In the genomic region with DNA sequence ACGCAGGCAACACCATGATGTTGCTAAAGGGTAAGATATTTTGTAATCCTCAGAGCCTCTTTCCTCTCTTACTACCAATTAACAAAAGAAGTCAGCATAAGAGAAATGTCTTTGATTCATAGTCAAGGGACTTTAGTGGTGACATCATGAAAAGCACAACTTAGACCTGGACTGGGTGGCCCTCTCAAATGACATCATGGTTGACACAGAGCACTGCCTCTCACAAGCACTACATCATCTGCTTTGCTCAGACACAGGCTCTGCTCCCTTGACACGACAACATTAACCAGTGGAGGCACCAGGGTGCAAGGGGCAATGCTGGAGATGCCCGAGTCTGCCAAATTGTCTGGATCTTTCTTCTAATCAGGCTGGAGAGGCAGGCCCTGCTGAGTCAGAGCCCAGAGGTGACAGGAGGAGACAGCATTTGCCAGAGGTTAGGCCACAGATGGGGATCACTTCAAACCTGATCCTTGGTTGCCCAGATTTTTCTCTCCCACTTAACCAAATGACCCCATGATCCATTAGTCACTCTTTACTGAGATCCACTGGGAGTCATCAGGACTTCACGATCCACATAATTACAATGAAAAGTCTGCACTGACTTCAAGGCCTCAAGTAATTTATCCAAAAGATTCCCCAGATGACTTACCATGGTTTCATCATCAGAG, we compare ENCODE assay signal across 25 cellular contexts.
A peak's percentile ranks its signal among the peaks of the same experiment; 100 is the strongest.
DNase-seq lines count a peak whose midpoint lies in the region; ATAC-seq, FAIRE-seq and TF ChIP-seq lines count a peak whose summit lies in the region.
"Had no signal": no experiment of that assay in that cellular context is flagged by ENCODE, and none has a peak within 500 bp of the region (broad histone marks: within the 10 kb centered on the region; RNA-seq: fewer than 3 reads in every experiment).

No MANE protein-coding gene starts in this region.

- H3K27me3 ChIP-seq in GM23248 (replicated peaks; ENCODE audit: insufficient read depth) (no peaks in the 10 kb centered on the region), small intestine (ENCODE audit: control insufficient read depth in 2 of 2, insufficient read depth in 2 of 2, low read length in 2 of 2) (no peaks in the 10 kb centered on the region), PC-9 (ENCODE audit: insufficient read depth, low read depth) (peaks cover 61% of the 10 kb centered on the region)
- H3K27me3 ChIP-seq: BLaER1 treated with 17β-estradiol and CSF1 and Interleukin-3, amounts not matched to agents 10 nM and 100 nM; breast epithelium; left lung; neutrophil; transverse colon had no signal

- ATAC-seq in HG03457 (IDR thresholded peaks at IDR 0.05; ENCODE audit: unreplicated experiment), result no peak
- ATAC-seq: stimulated activated effector memory CD8-positive, alpha-beta T cell treated with anti-CD3 and anti-CD28 coated beads, Interleukin-12 subunit alpha, Interleukin-12 subunit beta, amount 100 ng/mL, for 72 hours had no signal

- DNase-seq in GM23248 (peak; percentile 63), T1000 (lab: John Stamatoyannopoulos, UW) (peak; percentile 28), kidney tubule cell (ENCODE audit: low spot score) (peak; percentile 17), stromal cell of bone marrow (ENCODE audit: low read depth) (peak; percentile 47), small intestine (no peak), PC-9 (no peak)
- DNase-seq: activated CD4-positive, alpha-beta T cell treated with anti-CD3 and anti-CD28 coated beads for 1 hour; activated naive CD8-positive, alpha-beta T cell treated with anti-CD3 and anti-CD28 coated beads for 36 hours; GDM1; H7; IMR-90; left lung; NCI-H187; NCI-H345; retina; SK-N-SH; stimulated activated CD4-positive, alpha-beta T cell treated with anti-CD3 and anti-CD28 coated beads, Interleukin-15, amount 100 ng/mL, for 24 hours; transverse colon had no signal

- peaks cover 40% of the 10 kb centered on the region for H3F3A ChIP-seq in GM23248 (ENCODE audit: insufficient read depth)
- no peaks in the 10 kb centered on the region for H3F3A ChIP-seq in PC-9 (ENCODE audit: insufficient read depth, low read depth)

- H2AFZ ChIP-seq in GM23248, result no peak overlapping the region
- H2AFZ ChIP-seq in PC-9, result no peak overlapping the region

- H3K9ac ChIP-seq in GM23248, result no peak overlapping the region
- H3K9ac ChIP-seq: BLaER1 treated with 17β-estradiol and CSF1 and Interleukin-3, amounts not matched to agents 10 nM and 100 nM; SK-N-SH had no signal

- H3K36me3 ChIP-seq in GM23248 (ENCODE audit: low read depth), result no peaks in the 10 kb centered on the region
- no peaks in the 10 kb centered on the region for H3K36me3 ChIP-seq in small intestine (ENCODE audit: control insufficient read depth in 2 of 2, insufficient read depth in 2 of 2, low read length in 2 of 2)
- no peaks in the 10 kb centered on the region for H3K36me3 ChIP-seq in PC-9 (ENCODE audit: low read depth)
- H3K36me3 ChIP-seq: BLaER1 treated with 17β-estradiol and CSF1 and Interleukin-3, amounts not matched to agents 10 nM and 100 nM; breast epithelium; left lung; neutrophil; transverse colon had no signal

- no peak overlapping the region for H3K4me3 ChIP-seq in GM23248
- no peak overlapping the region for H3K4me3 ChIP-seq in small intestine (ENCODE audit: low read depth in 1 of 2, low read length in 2 of 2)
- no peak overlapping the region for H3K4me3 ChIP-seq in PC-9
- H3K4me3 ChIP-seq: BLaER1 treated with 17β-estradiol and CSF1 and Interleukin-3, amounts not matched to agents 10 nM and 100 nM; breast epithelium; left lung; transverse colon had no signal

- H3K9me3 ChIP-seq in GM23248 (ENCODE audit: low read depth), result no peaks in the 10 kb centered on the region
- H3K9me3 ChIP-seq in small intestine (ENCODE audit: control insufficient read depth, low read depth), result no peaks in the 10 kb centered on the region
- H3K9me3 ChIP-seq in PC-9 (ENCODE audit: insufficient read depth, low read depth), result no peaks in the 10 kb centered on the region
- H3K9me3 ChIP-seq: left lung, neutrophil, SK-N-SH, transverse colon had no signal

- peak overlapping the region; percentile 53 for H3K27ac ChIP-seq in GM23248
- no peak overlapping the region for H3K27ac ChIP-seq in small intestine (ENCODE audit: low read depth in 1 of 2, low read length in 1 of 2)
- H3K27ac ChIP-seq in PC-9, result no peak overlapping the region
- H3K27ac ChIP-seq: BLaER1 treated with 17β-estradiol and CSF1 and Interleukin-3, amounts not matched to agents 10 nM and 100 nM; left lung; neutrophil; transverse colon had no signal

- CTCF ChIA-PET in PC-9 (lab: Charles Lee), result no interaction called here

- TF ChIP-seq CTCF in PC-9 (conservative IDR thresholded peaks at IDR 0.05), result no peak

- in situ Hi-C loops in GM23248 (cut with MboI), result no loop called here

- H3K79me2 ChIP-seq in GM23248 (ENCODE audit: insufficient read depth), result no peaks in the 10 kb centered on the region
- no peaks in the 10 kb centered on the region for H3K79me2 ChIP-seq in PC-9 (ENCODE audit: low read depth)

- FAIRE-seq in small intestine (lab: Jason Lieb, UNC), result no peak
- FAIRE-seq: D721Med, endothelial cell of umbilical vein had no signal

- H3K4me2 ChIP-seq in GM23248 (ENCODE audit: unreplicated experiment) (no peak overlapping the region), PC-9 (no peak overlapping the region)
- H3K4me2 ChIP-seq: BLaER1 treated with 17β-estradiol and CSF1 and Interleukin-3, amounts not matched to agents 10 nM and 100 nM; SK-N-SH had no signal

- H3K9me2 ChIP-seq in GM23248 (ENCODE audit: insufficient read depth) (peaks cover 9% of the 10 kb centered on the region), PC-9 (ENCODE audit: insufficient read depth) (no peaks in the 10 kb centered on the region)
- H3K9me2 ChIP-seq: SK-N-SH had no signal

- 66% methylated on average over 4 of the region's 4 CpGs for WGBS in GM23248 (ENCODE audit: low coverage in 1 of 2, low lambda C conversion rate in 2 of 2, missing lambda C conversion rate in 2 of 2), 2 experiments
- 58 to 78% (median 74%) methylated on average over 4 of the region's 4 CpGs for WGBS in small intestine, 3 donors

- BruUV-seq in PC-9 (replicated peaks; lab: Mats Ljungman, UMichigan), result no TSS peak

- intact Hi-C loops in PC-9 (cut with micrococcal nuclease; ENCODE audit: unreplicated experiment), result no loop called here

- H4K20me1 ChIP-seq in GM23248 (ENCODE audit: insufficient read depth) (no peaks in the 10 kb centered on the region), PC-9 (ENCODE audit: insufficient read depth) (no peaks in the 10 kb centered on the region)
- H4K20me1 ChIP-seq: BLaER1 treated with 17β-estradiol and CSF1 and Interleukin-3, amounts not matched to agents 10 nM and 100 nM had no signal

- POLR2A ChIA-PET in PC-9 (lab: Charles Lee; ENCODE audit: unreplicated experiment), result no interaction called here

- H3K4me1 ChIP-seq in GM23248 (ENCODE audit: insufficient read depth) (peaks cover 25% of the 10 kb centered on the region), small intestine (ENCODE audit: control insufficient read depth in 2 of 2, insufficient read depth in 1 of 2, low read depth in 1 of 2, low read length in 1 of 2) (no peaks in the 10 kb centered on the region), PC-9 (replicated peaks; ENCODE audit: insufficient read depth) (no peaks in the 10 kb centered on the region)
- H3K4me1 ChIP-seq: BLaER1 treated with 17β-estradiol and CSF1 and Interleukin-3, amounts not matched to agents 10 nM and 100 nM; breast epithelium; left lung; transverse colon had no signal

Comparison
In these comparisons a context has a peak if more than half of its experiments do, and no peak if none do; other contexts are left out.
1. DNase-seq: peak in GM23248 (single experiment), T1000 (single experiment), kidney tubule cell (single experiment) and stromal cell of bone marrow (single experiment); none in small intestine (single experiment) and PC-9 (0 of 2).